ENCODE assay signal across 8 cellular contexts in genomic region chr9:96021616-96022444, GRCh38.
DNase-seq lines count a peak whose midpoint lies in the region; ATAC-seq and TF ChIP-seq lines count a peak whose summit lies in the region.

No MANE protein-coding gene starts in this region.

- no peak for ATAC-seq in HG03045 (IDR thresholded peaks at IDR 0.05; ENCODE audit: unreplicated experiment)
- no peak for ATAC-seq in GM21390 (IDR thresholded peaks at IDR 0.05; ENCODE audit: unreplicated experiment)

- H3K9me3 ChIP-seq in WERI-Rb-1 (ENCODE audit: severe bottlenecking): no peaks in the 10 kb centered on the region

- peaks cover 28% of the 10 kb centered on the region for H3K27me3 Mint-ChIP-seq in nephron progenitor cell (ENCODE audit: low read depth, poor library complexity)

- H3K36me3 ChIP-seq in WERI-Rb-1: no peaks in the 10 kb centered on the region

- no peak overlapping the region for H3K27ac Mint-ChIP-seq in nephron progenitor cell

- DNase-seq in GM10266 (ENCODE audit: extremely low spot score): peak; percentile 47
- DNase-seq in WERI-Rb-1: peak; percentile 39
- no peak for DNase-seq in fibroblast of mammary gland (ENCODE audit: low read depth)
- DNase-seq in nephron progenitor cell: peak; percentile 46
- no peak for DNase-seq in NCI-H2107 treated with DMSO at 0.1 percent for 48 hours (lab: John Stamatoyannopoulos, UW; ENCODE audit: unreplicated experiment)
- no peak for DNase-seq in HPDE6-E6E7 (ENCODE audit: extremely low spot score)

- H3K4me3 Mint-ChIP-seq in nephron progenitor cell: peak overlapping the region; percentile 83

- TF ChIP-seq CTCF in GM10266 (IDR thresholded peaks at IDR 0.05; ENCODE audit: control insufficient read depth, insufficient read depth, low read depth, missing control alignments) (no peak), WERI-Rb-1 (IDR thresholded peaks at IDR 0.05; ENCODE audit: low read depth, low read length) (no peak), fibroblast of mammary gland (conservative IDR thresholded peaks at IDR 0.05; ENCODE audit: control insufficient read depth, insufficient read depth, low read depth, low read length) (no peak), nephron progenitor cell (IDR thresholded peaks at IDR 0.05) (no peak)

- H3K27me3 ChIP-seq in WERI-Rb-1 (ENCODE audit: insufficient read depth, low read depth, severe bottlenecking): peaks cover 13% of the 10 kb centered on the region

- no peak overlapping the region for H3K27ac ChIP-seq in WERI-Rb-1

- peak overlapping the region; percentile 81 for H3K4me3 ChIP-seq in WERI-Rb-1 (ENCODE audit: low read depth, low read length)
- peak overlapping the region; percentile 35 for H3K4me3 ChIP-seq in fibroblast of mammary gland (ENCODE audit: control insufficient read depth, low read depth, low read length)

- peaks cover 43% of the 10 kb centered on the region for H3K4me1 Mint-ChIP-seq in nephron progenitor cell

- peaks cover 2% of the 10 kb centered on the region for H3K36me3 Mint-ChIP-seq in nephron progenitor cell (ENCODE audit: low read depth)

- H3K9me3 Mint-ChIP-seq in nephron progenitor cell: no peaks in the 10 kb centered on the region

Comparison
In these comparisons a context has a peak if more than half of its experiments do, and no peak if none do; other contexts are left out.
1. DNase-seq: peak in GM10266 (single experiment), WERI-Rb-1 (single experiment) and nephron progenitor cell (single experiment); none in fibroblast of mammary gland (single experiment), NCI-H2107 treated with DMSO at 0.1 percent for 48 hours (single experiment) and HPDE6-E6E7 (single experiment).